In the genomic region with DNA sequence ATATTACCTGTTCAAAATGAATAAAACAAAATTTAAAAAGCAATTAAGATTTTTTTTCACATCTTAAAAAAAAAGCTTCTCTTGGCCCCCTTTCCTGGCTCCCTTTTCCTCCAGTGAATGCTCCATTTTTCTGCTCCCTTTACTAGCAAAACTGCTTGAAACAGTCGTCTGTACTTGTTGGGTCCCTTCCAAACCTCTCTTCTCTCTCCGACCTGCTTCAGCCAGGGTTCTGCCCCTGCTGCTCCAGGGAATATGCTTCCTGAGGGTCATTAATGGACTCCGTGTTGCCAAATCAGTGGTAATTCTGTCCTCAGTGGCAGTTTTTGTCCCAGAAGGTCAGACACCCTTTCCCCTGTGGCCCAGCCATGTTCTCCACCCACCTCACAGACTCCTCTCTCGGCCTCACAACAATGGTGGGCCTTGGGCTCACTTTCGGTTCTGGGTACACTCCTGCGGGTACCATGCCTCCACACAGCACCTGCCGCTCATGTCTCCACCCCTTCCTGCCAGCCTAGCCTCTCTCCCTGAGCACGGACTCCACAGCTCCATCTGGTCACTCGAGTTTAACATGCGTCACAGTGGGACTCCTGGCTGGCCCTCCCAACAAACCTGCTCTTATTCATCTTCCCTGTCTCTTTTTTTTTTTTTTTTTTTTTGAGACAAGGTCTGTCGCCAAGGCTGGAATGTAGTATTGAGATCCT, we compare ENCODE assay signal across 17 cellular contexts. TPM values are rescaled to one million over a fixed set of nuclear protein-coding genes. Genes with fewer than 3 reads are reported as not detected.
DNase-seq lines count a peak whose midpoint lies in the region; ATAC-seq, FAIRE-seq and TF ChIP-seq lines count a peak whose summit lies in the region.
"Had no signal": no experiment of that assay in that cellular context is flagged by ENCODE, and none has a peak within 500 bp of the region (broad histone marks: within the 10 kb centered on the region; RNA-seq: fewer than 3 reads in every experiment).

No MANE protein-coding gene starts in this region.

- no peak overlapping the region for H4K8ac ChIP-seq in neuronal stem cell (ENCODE audit: low read depth, low read length)

- H3K14ac ChIP-seq in neuronal stem cell (ENCODE audit: low read length) = no peak overlapping the region

- H3K4me3 ChIP-seq in neuronal stem cell (ENCODE audit: low read length in 2 of 2) (no peak overlapping the region), small intestine (ENCODE audit: low read depth in 1 of 2, low read length in 2 of 2) (no peak overlapping the region), spleen (no peak overlapping the region)

- H3K79me1 ChIP-seq in neuronal stem cell (ENCODE audit: low read depth, low read length) = no peaks in the 10 kb centered on the region

- intact Hi-C loops in spleen (cut with DNase I; ENCODE audit: low total_unique reads) = no loop called here

- H3K27ac ChIP-seq in cingulate gyrus (ENCODE audit: low read depth, low read length) (peak overlapping the region; percentile 54), neuronal stem cell (replicated peaks; ENCODE audit: low read length) (no peak overlapping the region), small intestine (ENCODE audit: low read depth in 1 of 2, low read length in 1 of 2) (no peak overlapping the region), spleen (no peak overlapping the region)

- no peak overlapping the region for H3K23ac ChIP-seq in neuronal stem cell (ENCODE audit: low read depth, low read length, poor library complexity)

- FAIRE-seq in small intestine (lab: Jason Lieb, UNC) = no peak
- FAIRE-seq: H54 had no signal

- no peak overlapping the region for H2BK12ac ChIP-seq in neuronal stem cell (ENCODE audit: low read length)

- H4K91ac ChIP-seq in neuronal stem cell (ENCODE audit: low read depth, low read length, poor library complexity) = no peak overlapping the region

- peak overlapping the region; percentile 62 for H3K18ac ChIP-seq in neuronal stem cell (ENCODE audit: low read length)

- H2BK120ac ChIP-seq in neuronal stem cell (ENCODE audit: low read depth, low read length) = no peak overlapping the region

- H3K36me3 ChIP-seq in neuronal stem cell (replicated peaks in 1 of 2; ENCODE audit: control insufficient read depth in 2 of 2, insufficient read depth in 2 of 2, low read length in 2 of 2) = no peaks in the 10 kb centered on the region
- no peaks in the 10 kb centered on the region for H3K36me3 ChIP-seq in small intestine (ENCODE audit: control insufficient read depth in 2 of 2, insufficient read depth in 2 of 2, low read length in 2 of 2)
- H3K36me3 ChIP-seq in spleen = no peaks in the 10 kb centered on the region

- H2BK5ac ChIP-seq in neuronal stem cell (ENCODE audit: low read length) = no peak overlapping the region

- no peaks in the 10 kb centered on the region for H3K9me3 ChIP-seq in neuronal stem cell (replicated peaks in 1 of 2; ENCODE audit: control insufficient read depth in 2 of 2, insufficient read depth in 1 of 2, low read depth in 1 of 2, low read length in 2 of 2)
- no peaks in the 10 kb centered on the region for H3K9me3 ChIP-seq in small intestine (ENCODE audit: control insufficient read depth, low read depth)
- H3K9me3 ChIP-seq in spleen = no peaks in the 10 kb centered on the region

- H2BK15ac ChIP-seq in neuronal stem cell (ENCODE audit: low read length) = no peak overlapping the region

- H3K4me2 ChIP-seq in neuronal stem cell (ENCODE audit: insufficient read depth, low read length, poor library complexity, severe bottlenecking) = no peak overlapping the region

- TF ChIP-seq POLR2A in spleen (IDR thresholded peaks at IDR 0.05) = no peak

- H2AFZ ChIP-seq in neuronal stem cell (ENCODE audit: low read length) = peak overlapping the region; percentile 52

- H3K9ac ChIP-seq in neuronal stem cell (ENCODE audit: low read depth, low read length, poor library complexity) = no peak overlapping the region

- in situ Hi-C loops in G401 (cut with HindIII; ENCODE audit: low sequenced_read_pairs) = no loop called here

- H3K4ac ChIP-seq in neuronal stem cell (ENCODE audit: low read length) = no peak overlapping the region

- no peak for TF ChIP-seq CTCF in spleen (IDR thresholded peaks at IDR 0.05 in 8 of 11, conservative IDR thresholded peaks at IDR 0.05 in 3 of 11)

- WGBS in neuronal stem cell (ENCODE audit: extremely low coverage in 2 of 2, insufficient read length in 2 of 2, insufficient replicate concordance in 1 of 2), 2 donors = no CpG with 5 or more reads among the region's 11 CpGs
- WGBS in small intestine, 3 donors = 37 to 72% (median 56%) methylated on average over 9 to 11 of the region's 11 CpGs
- 71 to 85% (median 78%) methylated on average over 10 to 11 of the region's 11 CpGs for WGBS in spleen, 5 donors

- DNase-seq in G401 (ENCODE audit: low spot score) (peak; percentile 92), NCI-H69 (lab: John Stamatoyannopoulos, UW) (peak; percentile 44), neuronal stem cell (ENCODE audit: low spot score) (no peak), small intestine (no peak), spleen (no peak)
- DNase-seq: ACHN; CD4-positive, CD25-positive, alpha-beta regulatory T cell; Karpas-422; NCI-H1105 treated with DMSO at 0.1 percent for 48 hours; NCI-H187; NCI-H446 treated with DMSO at 0.1 percent for 48 hours; NCI-H774 had no signal

- H3K4me1 ChIP-seq in neuronal stem cell (ENCODE audit: control insufficient read depth in 2 of 2, insufficient read depth in 1 of 2, low read depth in 1 of 2, low read length in 2 of 2) (peaks cover 4 to 11% of the 10 kb centered on the region in 2 donors), small intestine (ENCODE audit: control insufficient read depth in 2 of 2, insufficient read depth in 1 of 2, low read depth in 1 of 2, low read length in 1 of 2) (no peaks in the 10 kb centered on the region), spleen (no peaks in the 10 kb centered on the region)

- ATAC-seq in HG03196 (IDR thresholded peaks at IDR 0.05; ENCODE audit: unreplicated experiment) = no peak

- H2AK5ac ChIP-seq in neuronal stem cell (ENCODE audit: low read depth, low read length) = peak overlapping the region; percentile 1

- H3K27me3 ChIP-seq in neuronal stem cell (ENCODE audit: control insufficient read depth in 3 of 3, insufficient read depth in 3 of 3, low read depth in 1 of 3, low read length in 3 of 3) (no peaks in the 10 kb centered on the region), small intestine (ENCODE audit: control insufficient read depth in 2 of 2, insufficient read depth in 2 of 2, low read length in 2 of 2) (no peaks in the 10 kb centered on the region), spleen (replicated peaks in 1 of 7) (peaks cover 0 to 10% (median 0%) of the 10 kb centered on the region in 7 donors)

RNA-seq across cellular contexts. Expression of a gene that starts 7.8 kb away (rescaled TPM):
- 33.8 and 35.3 TPM in 2 replicates for total RNA-seq in G401 (2014; rRNA removed; shearing (Covaris generic))
- 16.8 TPM for polyA plus RNA-seq in neuronal stem cell (2013, experiment 1 of 2)
- polyA plus RNA-seq in neuronal stem cell (2013, experiment 2 of 2) = 16.3 TPM
- polyA plus RNA-seq in small intestine = 10 to 100 TPM in 1 of 3 donors, 1 to 10 TPM in 2; 2.7 to 18.2 (median 7.8) TPM
- 10 to 100 TPM; 14.4 to 30.9 (median 22.4) TPM for total RNA-seq in spleen
- polyA plus RNA-seq in spleen = 10 to 100 TPM; 12.6 to 24.3 (median 14.6) TPM

RNA-seq across cellular contexts. Expression of a gene that starts 8.8 kb away (rescaled TPM):
- 10.6 and 11.2 TPM in 2 replicates for total RNA-seq in G401 (2014; rRNA removed; shearing (Covaris generic))
- 1.4 TPM for polyA plus RNA-seq in neuronal stem cell (2013, experiment 1 of 2)
- 1.4 TPM for polyA plus RNA-seq in neuronal stem cell (2013, experiment 2 of 2)
- polyA plus RNA-seq in small intestine (1 to 10 TPM in 2 of 3 donors, under 1 TPM in 1; 0.45 to 2.7 (median 2.1) TPM), spleen (under 1 TPM; 0.37 to 0.73 (median 0.58) TPM)
- total RNA-seq in spleen = under 1 TPM in 4 of 7 donors, not detected in 3; 0.19 to 0.73 (median 0.28) TPM
- total RNA-seq: CD4-positive, CD25-positive, alpha-beta regulatory T cell; OCI-LY7; RPMI7951 had no signal
- polyA plus RNA-seq: CD4-positive, CD25-positive, alpha-beta regulatory T cell had no signal

RNA-seq across cellular contexts. Expression of a gene that starts 37.6 kb away (rescaled TPM):
- 21.8 and 46.8 TPM in 2 replicates for total RNA-seq in G401 (2014; rRNA removed; shearing (Covaris generic))
- polyA plus RNA-seq in neuronal stem cell (2013, experiment 1 of 2) = 13.7 TPM
- polyA plus RNA-seq in neuronal stem cell (2013, experiment 2 of 2) = 12.6 TPM
- 100 to 1,000 TPM in 2 of 3 donors, 10 to 100 TPM in 1; 45.5 to 125 (median 122) TPM for polyA plus RNA-seq in small intestine
- total RNA-seq in spleen = 10 to 100 TPM; 15.1 to 25.0 (median 15.9) TPM
- 10 to 100 TPM; 18.9 to 20.2 (median 20.2) TPM for polyA plus RNA-seq in spleen

Comparison
In these comparisons a context has a peak if more than half of its experiments do, and no peak if none do; other contexts are left out.
1. DNase-seq: peak in G401 (single experiment) and NCI-H69 (single experiment); none in neuronal stem cell (single experiment), small intestine (single experiment) and spleen (single experiment).